Comparison of ENCODE assay signal across 10 cellular contexts in the genomic region with DNA sequence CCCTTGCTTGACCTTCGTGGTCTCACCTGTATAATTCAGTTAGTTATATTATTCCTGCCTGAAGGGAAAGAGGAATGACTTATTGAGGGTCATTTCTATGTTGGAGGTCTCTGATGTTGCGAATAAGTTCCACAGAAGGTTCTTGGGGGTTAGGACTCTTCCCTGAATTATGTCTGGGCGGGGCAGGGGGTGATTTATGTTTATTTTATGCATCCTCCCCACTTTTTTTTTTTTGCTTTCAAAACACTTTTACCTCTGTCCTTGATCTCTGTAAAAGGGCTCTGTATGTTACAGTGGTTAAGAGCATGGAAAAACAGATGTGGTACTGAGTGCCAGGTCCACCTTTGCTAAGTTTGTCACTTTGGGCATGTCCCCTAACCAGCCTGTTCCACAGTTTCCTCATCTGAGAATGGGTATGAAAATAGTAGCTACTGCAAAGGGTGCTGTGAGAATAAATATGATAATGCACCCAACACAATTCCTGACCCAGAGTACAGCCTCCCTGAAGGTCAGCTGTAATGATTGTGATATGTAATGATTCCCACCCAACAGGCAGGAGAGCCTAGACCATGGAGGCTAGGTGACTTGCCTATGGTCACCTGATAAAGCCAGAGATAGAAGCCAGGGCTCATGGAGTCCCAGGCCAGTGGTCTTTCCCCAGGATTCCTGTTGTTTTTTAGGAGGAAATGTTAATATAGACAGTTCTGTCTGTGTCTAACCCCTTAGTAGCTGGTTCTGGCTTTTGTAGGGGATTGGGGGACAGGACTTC. TPM values are rescaled to one million over a fixed set of nuclear protein-coding genes. Genes with fewer than 3 reads are reported as not detected.
DNase-seq lines count a peak whose midpoint lies in the region; ATAC-seq and TF ChIP-seq lines count a peak whose summit lies in the region.
"Had no signal": no experiment of that assay in that cellular context is flagged by ENCODE, and none has a peak within 500 bp of the region (broad histone marks: within the 10 kb centered on the region; RNA-seq: fewer than 3 reads in every experiment).

No MANE protein-coding gene starts in this region.

- H3K36me3 Mint-ChIP-seq in T-helper 2 cell treated with Interferon-gamma antibody and Interleukin-4, amounts not matched to agents 5 μg/mL and 100 μg/mL, for 36 hours (ENCODE audit: low read depth) = peaks cover 60% of the 10 kb centered on the region

- POLR2A ChIA-PET in OCI-LY7 (lab: Charles Lee) = interaction anchor here (0.7 to 7.2 kb wide), 12 partner anchors 9 to 173 kb away, joined by 3 to 49 read pairs (median 7); partner anchors contain the start of gene IRF1

- H3K9me2 ChIP-seq in OCI-LY7 (ENCODE audit: insufficient read depth, low read length) = no peaks in the 10 kb centered on the region

- no peaks in the 10 kb centered on the region for H4K20me1 ChIP-seq in OCI-LY7 (ENCODE audit: insufficient read depth, low read length)

- ATAC-seq in GM18505 (IDR thresholded peaks at IDR 0.05; ENCODE audit: unreplicated experiment) = no peak

- CTCF ChIA-PET in OCI-LY7 (lab: Charles Lee; ENCODE audit: unreplicated experiment) = interaction anchor here (0.8 to 1.3 kb wide), 4 partner anchors 14 to 65 kb away, joined by 3 to 4 read pairs (median 3); no protein-coding TSS in a partner anchor

- H3K9me3 ChIP-seq in OCI-LY7 (ENCODE audit: low read length) (no peaks in the 10 kb centered on the region), spleen (no peaks in the 10 kb centered on the region)

- peak overlapping the region; percentile 37 for H3K4me3 ChIP-seq in OCI-LY7 (ENCODE audit: low read depth, low read length, poor library complexity, severe bottlenecking)
- peak overlapping the region in 5 of 8 donors; percentile 1 to 63 (median 31) for H3K4me3 ChIP-seq in spleen

- TF ChIP-seq CTCF in OCI-LY7 (conservative IDR thresholded peaks at IDR 0.05; ENCODE audit: low read length) (no peak), spleen (IDR thresholded peaks at IDR 0.05 in 8 of 11, conservative IDR thresholded peaks at IDR 0.05 in 3 of 11) (no peak)

- intact Hi-C loops in OCI-LY7 (cut with micrococcal nuclease; ENCODE audit: unreplicated experiment) = no loop called here
- intact Hi-C loops in spleen (cut with DNase I; ENCODE audit: low total_unique reads) = no loop called here

- H3K27ac Mint-ChIP-seq in T-helper 2 cell treated with Interferon-gamma antibody and Interleukin-4, amounts not matched to agents 5 μg/mL and 100 μg/mL, for 36 hours = peak overlapping the region; percentile 87
- H3K27ac Mint-ChIP-seq: progenitor cell of endocrine pancreas had no signal

- H3K27ac ChIP-seq in OCI-LY7 (ENCODE audit: low read depth, low read length, poor library complexity, severe bottlenecking) (peak overlapping the region; percentile 96), spleen (peak overlapping the region; percentile 79 to 99 (median 96))

- peaks cover 100% of the 10 kb centered on the region for H3K4me1 ChIP-seq in OCI-LY7 (ENCODE audit: insufficient read depth, low read length, poor library complexity, severe bottlenecking)
- H3K4me1 ChIP-seq in spleen = peaks cover 99 to 100% (median 100%) of the 10 kb centered on the region in 6 donors

- DNase-seq in T-helper 2 cell treated with Interferon-gamma antibody and Interleukin-4, amounts not matched to agents 5 μg/mL and 100 μg/mL, for 36 hours (ENCODE audit: low spot score) = no peak
- DNase-seq in T-helper 2 cell = no peak
- DNase-seq in OCI-LY7 (ENCODE audit: low spot score) = no peak
- peak; percentile 41 to 52 for DNase-seq in erythroblast (lab: John Stamatoyannopoulos, UW)
- DNase-seq in spleen = no peak
- no peak for DNase-seq in NCI-H2227 treated with DMSO at 0.1 percent for 48 hours (lab: John Stamatoyannopoulos, UW)
- no peak for DNase-seq in MV-4-11 (lab: John Stamatoyannopoulos, UW)
- DNase-seq: NCI-H446 had no signal

- peaks cover 87% of the 10 kb centered on the region for H3K4me1 Mint-ChIP-seq in T-helper 2 cell treated with Interferon-gamma antibody and Interleukin-4, amounts not matched to agents 5 μg/mL and 100 μg/mL, for 36 hours (ENCODE audit: low read depth)

- no peaks in the 10 kb centered on the region for H3K9me3 Mint-ChIP-seq in T-helper 2 cell treated with Interferon-gamma antibody and Interleukin-4, amounts not matched to agents 5 μg/mL and 100 μg/mL, for 36 hours

- H3K4me3 Mint-ChIP-seq in T-helper 2 cell treated with Interferon-gamma antibody and Interleukin-4, amounts not matched to agents 5 μg/mL and 100 μg/mL, for 36 hours = peak overlapping the region; percentile 63

- H3K27me3 Mint-ChIP-seq in T-helper 2 cell treated with Interferon-gamma antibody and Interleukin-4, amounts not matched to agents 5 μg/mL and 100 μg/mL, for 36 hours (ENCODE audit: low read depth) = no peaks in the 10 kb centered on the region
- H3K27me3 Mint-ChIP-seq: progenitor cell of endocrine pancreas had no signal

- H3K36me3 ChIP-seq in OCI-LY7 (ENCODE audit: insufficient read depth, low read length) = no peaks in the 10 kb centered on the region
- H3K36me3 ChIP-seq in spleen = peaks cover 0 to 46% (median 0%) of the 10 kb centered on the region in 6 donors

- H3K4me2 ChIP-seq in OCI-LY7 (ENCODE audit: low read length) = peak overlapping the region; percentile 68

- 70 to 87% (median 77%) methylated on average over 3 of the region's 3 CpGs for WGBS in spleen, 5 donors

- TF ChIP-seq POLR2A in erythroblast (IDR thresholded peaks at IDR 0.05; ENCODE audit: low read length) (no peak), spleen (IDR thresholded peaks at IDR 0.05) (no peak), GM18505 (IDR thresholded peaks at IDR 0.05; ENCODE audit: borderline replicate concordance, extremely low read depth, insufficient read depth, insufficient read length) (no peak)

- no TSS peak for BruUV-seq in OCI-LY7 (replicated peaks; lab: Mats Ljungman, UMichigan)

- peaks cover 4% of the 10 kb centered on the region; the same call in 1 of the 2 replicates for H3K79me2 ChIP-seq in OCI-LY7 (ENCODE audit: insufficient read depth, low read depth, low read length)

- no peak overlapping the region for H2AFZ ChIP-seq in OCI-LY7 (ENCODE audit: low read length)

- H3K27me3 ChIP-seq in spleen (replicated peaks in 1 of 7) = no peaks in the 10 kb centered on the region

RNA-seq across cellular contexts. Expression of gene SLC22A5, which starts 54.8 kb away (rescaled TPM):
- total RNA-seq in OCI-LY7 (2014; rRNA removed; shearing (Covaris generic)) = 0.88 TPM in 1 of 2 replicates, not detected in the other
- total RNA-seq in OCI-LY7 (2022) (0.18 and 0.36 TPM in 2 replicates), spleen (1 to 10 TPM; 5.3 to 9.2 (median 7.6) TPM)
- polyA plus RNA-seq in spleen = 1 to 10 TPM; 2.4 to 2.9 (median 2.6) TPM

Comparison
In these comparisons a context has a peak if more than half of its experiments do, and no peak if none do; other contexts are left out.
1. DNase-seq: peak in erythroblast (2 of 2); none in T-helper 2 cell treated with Interferon-gamma antibody and Interleukin-4, amounts not matched to agents 5 μg/mL and 100 μg/mL, for 36 hours (single experiment), T-helper 2 cell (0 of 5), OCI-LY7 (single experiment), spleen (single experiment), NCI-H2227 treated with DMSO at 0.1 percent for 48 hours (single experiment) and MV-4-11 (single experiment).